9 cellular contexts compared by ENCODE assay signal in the genomic region with DNA sequence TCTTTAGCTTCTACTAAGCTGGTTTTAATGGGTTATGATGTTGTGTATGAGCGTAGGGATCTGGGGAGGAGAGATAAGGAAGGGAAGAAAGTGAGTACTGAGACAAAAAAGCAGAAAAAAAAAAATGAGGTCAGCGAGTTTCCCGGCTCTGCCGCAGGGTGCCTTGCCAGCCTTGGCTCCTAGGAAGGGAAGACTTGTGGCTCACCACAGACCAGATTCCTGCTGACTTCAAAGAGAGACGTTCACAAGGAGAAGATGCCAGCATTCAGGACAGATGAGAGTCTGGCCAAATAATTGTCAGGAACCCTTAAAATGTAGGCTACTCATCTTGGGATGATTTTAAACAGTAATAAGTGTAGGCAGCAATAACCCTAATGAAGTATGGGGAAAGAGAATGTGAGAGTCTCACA. TPM values are rescaled to one million over a fixed set of nuclear protein-coding genes. Genes with fewer than 3 reads are reported as not detected.
DNase-seq lines count a peak whose midpoint lies in the region; ATAC-seq and TF ChIP-seq lines count a peak whose summit lies in the region.
"Had no signal": no experiment of that assay in that cellular context is flagged by ENCODE, and none has a peak within 500 bp of the region (broad histone marks: within the 10 kb centered on the region; RNA-seq: fewer than 3 reads in every experiment).

No MANE protein-coding gene starts in this region.

- no peaks in the 10 kb centered on the region for H3K4me1 ChIP-seq in MM.1S (ENCODE audit: low read length)

- no peak overlapping the region for H3K27ac ChIP-seq in MM.1S (ENCODE audit: low read length)

- peak; percentile 94 for DNase-seq in LHCN-M2 (ENCODE audit: low read depth)
- peak; percentile 63 for DNase-seq in cerebellar cortex (ENCODE audit: low spot score)
- peak; percentile 75 for DNase-seq in medulla oblongata (ENCODE audit: extremely low spot score)
- DNase-seq in ureter (ENCODE audit: low spot score), result peak; percentile 60
- no peak for DNase-seq in MM.1S
- no peak for DNase-seq in NCI-H748 treated with DMSO at 0.1 percent for 48 hours (lab: John Stamatoyannopoulos, UW)
- DNase-seq in RPMI8226, result no peak
- DNase-seq: stimulated activated naive CD4-positive, alpha-beta T cell had no signal

- no peaks in the 10 kb centered on the region for H3K9me2 ChIP-seq in MM.1S (replicated peaks; ENCODE audit: insufficient read depth, low read length)

- no peaks in the 10 kb centered on the region for H3K79me2 ChIP-seq in MM.1S (ENCODE audit: low read length)

- no peak for TF ChIP-seq CTCF in MM.1S (IDR thresholded peaks at IDR 0.05; ENCODE audit: low read length)

- H3K4me3 ChIP-seq in MM.1S (ENCODE audit: low read length), result no peak overlapping the region

- H3F3A ChIP-seq in MM.1S (ENCODE audit: insufficient read depth, low read length), result no peaks in the 10 kb centered on the region

- H2AFZ ChIP-seq in MM.1S (ENCODE audit: low read length), result no peak overlapping the region

- H3K4me2 ChIP-seq in MM.1S (ENCODE audit: low read depth, low read length), result no peak overlapping the region

- H3K9me3 ChIP-seq in MM.1S (replicated peaks; ENCODE audit: insufficient read depth, low read length), result no peaks in the 10 kb centered on the region

- H4K20me1 ChIP-seq in MM.1S (ENCODE audit: insufficient read depth, low read length), result no peaks in the 10 kb centered on the region

- no peaks in the 10 kb centered on the region for H3K27me3 ChIP-seq in MM.1S (replicated peaks; ENCODE audit: insufficient read depth, low read length)

- ATAC-seq in activated CD4-positive, CD25-positive, alpha-beta regulatory T cell treated with anti-CD3 and anti-CD28 coated beads, Interleukin-2, amount 50 U/mL, for 24 hours, result no peak

- no peaks in the 10 kb centered on the region for H3K36me3 ChIP-seq in MM.1S (replicated peaks; ENCODE audit: insufficient read depth, low read length)

- no peak overlapping the region for H3K9ac ChIP-seq in MM.1S (ENCODE audit: low read length)

RNA-seq across cellular contexts. Expression of a gene that starts 11.4 kb away (rescaled TPM):
- total RNA-seq in LHCN-M2 (2014; rRNA removed) (55.0 and 55.7 TPM in 2 replicates), ureter (34.7 TPM)
- polyA plus RNA-seq in LHCN-M2 (2012), result 13.9 TPM

RNA-seq across cellular contexts. Expression of a gene that starts 26.6 kb away (rescaled TPM):
- total RNA-seq in LHCN-M2 (2014; rRNA removed), result 105 and 119 TPM in 2 replicates
- 236 TPM for polyA plus RNA-seq in LHCN-M2 (2012)
- total RNA-seq in ureter, result 1,405 TPM

Comparison
In these comparisons a context has a peak if more than half of its experiments do, and no peak if none do; other contexts are left out.
1. DNase-seq: peak in LHCN-M2 (single experiment), cerebellar cortex (single experiment), medulla oblongata (single experiment) and ureter (single experiment); none in MM.1S (single experiment), NCI-H748 treated with DMSO at 0.1 percent for 48 hours (single experiment) and RPMI8226 (single experiment).
2. RNA of a gene that starts 26.6 kb away (total RNA-seq): 1,405 TPM in ureter (single experiment); 105 to 119 TPM in LHCN-M2; every median in the first group is over 10 times any median in the second.